ENCODE assay signal across 1 cellular context in the genomic region with DNA sequence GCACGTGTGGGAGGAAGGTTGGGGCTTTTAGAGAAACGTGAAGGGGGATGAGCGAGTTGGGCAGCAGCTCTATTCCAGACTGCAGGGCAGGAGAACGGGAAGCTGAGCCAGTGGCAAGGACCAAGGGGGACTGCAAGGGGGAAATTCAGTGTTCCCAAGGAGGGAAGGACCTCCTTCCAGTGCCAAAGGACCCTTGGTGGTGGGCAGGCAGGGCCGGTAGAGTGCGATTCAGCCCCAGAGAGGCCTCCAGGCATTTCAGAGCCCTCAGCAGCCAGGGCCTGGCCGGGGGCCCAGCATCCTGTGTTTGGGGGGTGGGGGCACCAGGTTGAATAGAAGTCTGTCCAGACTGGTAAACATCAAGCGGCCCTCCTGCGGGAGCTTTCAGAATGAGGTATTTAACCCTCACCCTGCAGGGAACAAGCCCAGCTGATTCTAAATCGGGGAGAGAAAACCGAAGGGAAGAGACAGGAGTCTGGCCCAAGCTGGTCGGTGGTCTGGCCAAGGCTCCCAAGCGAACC.
TF ChIP-seq lines count a peak whose summit lies in the region.

No MANE protein-coding gene starts in this region.

TF ChIP-seq in K562, 482 proteins besides CTCF, POLR2A, EP300 and RAD21:
- TF ChIP-seq, protein P1, sequence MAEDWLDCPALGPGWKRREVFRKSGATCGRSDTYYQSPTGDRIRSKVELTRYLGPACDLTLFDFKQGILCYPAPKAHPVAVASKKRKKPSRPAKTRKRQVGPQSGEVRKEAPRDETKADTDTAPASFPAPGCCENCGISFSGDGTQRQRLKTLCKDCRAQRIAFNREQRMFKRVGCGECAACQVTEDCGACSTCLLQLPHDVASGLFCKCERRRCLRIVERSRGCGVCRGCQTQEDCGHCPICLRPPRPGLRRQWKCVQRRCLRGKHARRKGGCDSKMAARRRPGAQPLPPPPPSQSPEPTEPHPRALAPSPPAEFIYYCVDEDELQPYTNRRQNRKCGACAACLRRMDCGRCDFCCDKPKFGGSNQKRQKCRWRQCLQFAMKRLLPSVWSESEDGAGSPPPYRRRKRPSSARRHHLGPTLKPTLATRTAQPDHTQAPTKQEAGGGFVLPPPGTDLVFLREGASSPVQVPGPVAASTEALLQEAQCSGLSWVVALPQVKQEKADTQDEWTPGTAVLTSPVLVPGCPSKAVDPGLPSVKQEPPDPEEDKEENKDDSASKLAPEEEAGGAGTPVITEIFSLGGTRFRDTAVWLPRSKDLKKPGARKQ (CRISPR knock-in tag; IDR thresholded peaks at IDR 0.05), result peak; percentile 44; the same call in 1 of the 2 replicates
- TF ChIP-seq NR2C1 (IDR thresholded peaks at IDR 0.05) (no peak), NR2C1 (tag; IDR thresholded peaks at IDR 0.05) (0 out of 2 replicates have a peak, but pooled peaks have one; percentile 9), ZNF175 (CRISPR knock-in tag; IDR thresholded peaks at IDR 0.05; ENCODE audit: low read depth) (no peak)
TF ChIP-seq in K562: peak in this region for 2.
